22 cellular contexts compared by ENCODE assay signal in genomic region chr7:118233799-118234198, GRCh38. TPM values are rescaled to one million over a fixed set of nuclear protein-coding genes. Genes with fewer than 3 reads are reported as not detected.
DNase-seq lines count a peak whose midpoint lies in the region; ATAC-seq, FAIRE-seq and TF ChIP-seq lines count a peak whose summit lies in the region.
"Had no signal": no experiment of that assay in that cellular context is flagged by ENCODE, and none has a peak within 500 bp of the region (broad histone marks: within the 10 kb centered on the region; RNA-seq: fewer than 3 reads in every experiment).

No MANE protein-coding gene starts in this region.

- H3K27ac Mint-ChIP-seq in MCF 10A (ENCODE audit: low read depth, unreplicated experiment): no peak overlapping the region
- H3K27ac Mint-ChIP-seq: CD14-positive monocyte; CD4-positive, CD25-positive, alpha-beta regulatory T cell; CD8-positive, alpha-beta T cell had no signal

- DNase-seq in mammary epithelial cell: no peak
- DNase-seq in MCF 10A (ENCODE audit: unreplicated experiment): no peak
- peak; percentile 32 for DNase-seq in LNCaP clone FGC (ENCODE audit: low read depth)
- DNase-seq in pancreas: no peak
- DNase-seq in iPS-NIHi11 (ENCODE audit: low spot score): no peak
- DNase-seq in cortex of kidney (lab: John Stamatoyannopoulos, UW): no peak
- DNase-seq: ACHN; BE2C; C1 segment of cervical spinal cord; Caco-2; Calu3; CD4-positive, CD25-positive, alpha-beta regulatory T cell; CD8-positive, alpha-beta T cell; DMS79 treated with DMSO at 0.1 percent for 48 hours; GF-D8 had no signal

- BruUV-seq in mammary epithelial cell (replicated peaks; lab: Mats Ljungman, UMichigan) (no TSS peak), MCF 10A (replicated peaks; lab: Mats Ljungman, UMichigan) (no TSS peak)

- ATAC-seq in pancreas: peak in 3 of 4 donors; percentile 48 to 62 (median 53)
- ATAC-seq: CD8-positive, alpha-beta T cell had no signal

- dilution Hi-C loops in mammary epithelial cell (cut with HindIII; ENCODE audit: low sequenced_read_pairs): no loop called here

- H3K9me3 ChIP-seq in mammary epithelial cell (replicated peaks; ENCODE audit: insufficient read depth, low read length): no peaks in the 10 kb centered on the region
- no peaks in the 10 kb centered on the region for H3K9me3 ChIP-seq in pancreas
- H3K9me3 ChIP-seq: BE2C, BLaER1, Caco-2 had no signal

- H3K27me3 ChIP-seq in mammary epithelial cell (ENCODE audit: insufficient read depth, low read length) (no peaks in the 10 kb centered on the region), pancreas (no peaks in the 10 kb centered on the region)
- H3K27me3 ChIP-seq: BE2C, BLaER1 had no signal

- POLR2A ChIA-PET in MCF 10A (lab: Yijun Ruan, JAX): no interaction called here

- CTCF ChIA-PET in mammary epithelial cell (lab: Charles Lee; ENCODE audit: low non-redundant PET) (no interaction called here), MCF 10A (lab: Yijun Ruan, JAX) (no interaction called here)

- H3K9ac ChIP-seq in mammary epithelial cell (ENCODE audit: insufficient read depth, low read length): no peak overlapping the region
- H3K9ac ChIP-seq: BLaER1 had no signal

- no peaks in the 10 kb centered on the region for H3K4me1 Mint-ChIP-seq in MCF 10A (ENCODE audit: insufficient read depth, unreplicated experiment)
- H3K4me1 Mint-ChIP-seq: CD14-positive monocyte; CD4-positive, CD25-positive, alpha-beta regulatory T cell had no signal

- TF ChIP-seq CTCF in mammary epithelial cell (conservative IDR thresholded peaks at IDR 0.05 in 1 of 2, IDR thresholded peaks at IDR 0.05 in 1 of 2; ENCODE audit: extremely low read depth in 1 of 2, insufficient read depth in 1 of 2, low read depth in 1 of 2, low read length in 2 of 2) (no peak), MCF 10A (IDR thresholded peaks at IDR 0.05; ENCODE audit: unreplicated experiment) (no peak), LNCaP clone FGC (IDR thresholded peaks at IDR 0.05; ENCODE audit: control insufficient read depth, extremely low read depth, insufficient read depth) (no peak), pancreas (IDR thresholded peaks at IDR 0.05) (no peak)

- in situ Hi-C loops in mammary epithelial cell (cut with MboI; ENCODE audit: low sequenced_read_pairs in 2 of 2): no loop called here

- intact Hi-C loops in mammary epithelial cell (cut with micrococcal nuclease): no loop called here
- intact Hi-C loops in MCF 10A (cut with micrococcal nuclease): no loop called here
- intact Hi-C loops in pancreas (cut with DNase I): no loop called here

- H3K4me2 ChIP-seq in mammary epithelial cell (ENCODE audit: insufficient read depth, low read depth, low read length): peak overlapping the region; percentile 60
- H3K4me2 ChIP-seq: BLaER1 had no signal

- H3K79me2 ChIP-seq in mammary epithelial cell (ENCODE audit: insufficient read depth, low read length): no peaks in the 10 kb centered on the region

- H3K9me3 Mint-ChIP-seq in MCF 10A (ENCODE audit: unreplicated experiment): no peaks in the 10 kb centered on the region
- H3K9me3 Mint-ChIP-seq: CD8-positive, alpha-beta T cell had no signal

- no peak overlapping the region for H2AFZ ChIP-seq in mammary epithelial cell (ENCODE audit: low read depth, low read length)

- no peak for FAIRE-seq in pancreas (lab: Jason Lieb, UNC)
- FAIRE-seq: D721Med, G401.6, GM12891, GM19239 had no signal

- no peaks in the 10 kb centered on the region for H3K36me3 Mint-ChIP-seq in MCF 10A (ENCODE audit: insufficient read depth, unreplicated experiment)
- H3K36me3 Mint-ChIP-seq: CD14-positive monocyte; CD4-positive, CD25-positive, alpha-beta regulatory T cell; CD8-positive, alpha-beta T cell had no signal

- H3K36me3 ChIP-seq in mammary epithelial cell (ENCODE audit: insufficient read depth, low read length) (no peaks in the 10 kb centered on the region), pancreas (no peaks in the 10 kb centered on the region)
- H3K36me3 ChIP-seq: BE2C, BLaER1 had no signal

- H3K4me3 ChIP-seq in mammary epithelial cell (replicated peaks in 1 of 3; ENCODE audit: insufficient read depth in 1 of 3, low read depth in 2 of 3, low read length in 3 of 3) (no peak overlapping the region), LNCaP clone FGC (ENCODE audit: low read depth, low read length) (no peak overlapping the region), pancreas (no peak overlapping the region)
- H3K4me3 ChIP-seq: BLaER1 had no signal

- H3K4me3 Mint-ChIP-seq in MCF 10A (ENCODE audit: unreplicated experiment): no peak overlapping the region
- H3K4me3 Mint-ChIP-seq: CD14-positive monocyte; CD4-positive, CD25-positive, alpha-beta regulatory T cell; CD8-positive, alpha-beta T cell had no signal

- peak overlapping the region; percentile 66 for H3K27ac ChIP-seq in mammary epithelial cell (ENCODE audit: insufficient read depth, low read depth, low read length)
- H3K27ac ChIP-seq in pancreas: no peak overlapping the region
- H3K27ac ChIP-seq: 22Rv1, BLaER1 had no signal

- 100% methylated on average over 1 of the region's 1 CpG for WGBS in mammary epithelial cell (ENCODE audit: low coverage, missing lambda C conversion rate)
- WGBS in pancreas, 2 donors: 41 to 50% methylated on average over 1 of the region's 1 CpG

- H4K20me1 ChIP-seq in mammary epithelial cell (ENCODE audit: insufficient read depth, low read length): no peaks in the 10 kb centered on the region
- H4K20me1 ChIP-seq: BLaER1 had no signal

- H3K4me1 ChIP-seq in mammary epithelial cell (ENCODE audit: insufficient read depth, low read length): peaks cover 14% of the 10 kb centered on the region
- H3K4me1 ChIP-seq in pancreas: peaks cover 8 to 16% (median 11%) of the 10 kb centered on the region in 3 donors
- H3K4me1 ChIP-seq: BE2C, BLaER1, Caco-2 had no signal

- peaks cover 20% of the 10 kb centered on the region for H3K27me3 Mint-ChIP-seq in MCF 10A (ENCODE audit: insufficient read depth, unreplicated experiment)

RNA-seq across cellular contexts. Expression of gene ANKRD7, which starts 9.3 kb away (rescaled TPM):
- total RNA-seq in mammary epithelial cell: 1 to 10 TPM in 1 of 2 donors, under 1 TPM in 1; 0.35 to 1.7 TPM
- polyA plus RNA-seq in mammary epithelial cell: 0.26 TPM
- not detected for polyA minus RNA-seq in mammary epithelial cell
- total RNA-seq in MCF 10A (2022): not detected in 2 replicates
- total RNA-seq in pancreas: under 1 TPM; 0.28 to 0.94 (median 0.63) TPM
- 1 to 10 TPM in 1 of 2 donors, under 1 TPM in 1; 0.42 to 1.2 TPM for polyA plus RNA-seq in pancreas
- total RNA-seq: Caco-2; CD4-positive, CD25-positive, alpha-beta regulatory T cell; CD8-positive, alpha-beta T cell had no signal
- polyA plus RNA-seq: CD14-positive monocyte had no signal

RNA-seq across cellular contexts. Expression of gene LSM8, which starts 49.8 kb away (rescaled TPM):
- 10 to 100 TPM; 23.7 to 37.4 TPM for total RNA-seq in mammary epithelial cell
- polyA plus RNA-seq in mammary epithelial cell: 47.6 TPM
- polyA minus RNA-seq in mammary epithelial cell: 12.6 TPM
- total RNA-seq in MCF 10A (2022): 48.2 and 56.5 TPM in 2 replicates
- 10 to 100 TPM in 2 of 6 donors, 1 to 10 TPM in 4; 7.9 to 14.1 (median 9.0) TPM for total RNA-seq in pancreas
- polyA plus RNA-seq in pancreas: 10 to 100 TPM; 15.7 to 24.6 TPM
